ENCODE assay signal across 8 cellular contexts in the genomic region with DNA sequence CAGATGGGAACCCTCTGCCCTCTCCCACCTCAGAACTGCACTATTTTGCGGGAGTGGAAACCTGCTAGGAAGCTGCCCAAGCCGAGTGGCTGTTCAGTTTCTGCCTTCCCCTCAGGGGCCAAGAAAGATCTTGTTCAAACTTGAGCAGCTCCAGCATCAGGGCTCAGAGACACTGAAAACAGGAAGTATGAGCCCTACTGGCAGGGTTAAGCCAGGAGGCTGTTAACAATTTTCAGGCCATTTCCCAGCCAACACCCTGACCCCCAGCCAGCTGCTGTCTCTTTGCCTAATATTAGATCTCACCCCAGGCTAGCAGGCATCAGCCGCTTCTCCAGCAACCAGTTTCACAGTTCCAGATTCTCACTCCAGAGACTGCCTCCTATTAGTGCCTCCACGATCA. TPM values are rescaled to one million over a fixed set of nuclear protein-coding genes. Genes with fewer than 3 reads are reported as not detected.
A peak's percentile ranks its signal among the peaks of the same experiment; 100 is the strongest.
DNase-seq lines count a peak whose midpoint lies in the region; ATAC-seq and TF ChIP-seq lines count a peak whose summit lies in the region.

No MANE protein-coding gene starts in this region.

- peaks cover 15% of the 10 kb centered on the region for H3K4me1 Mint-ChIP-seq in endothelial cell (ENCODE audit: unreplicated experiment)
- H3K4me1 Mint-ChIP-seq in effector memory CD8-positive, alpha-beta T cell (ENCODE audit: low read depth in 2 of 2) = peaks cover 19 to 22% of the 10 kb centered on the region in 2 donors

- H3K9me3 ChIP-seq in neutrophil = no peaks in the 10 kb centered on the region

- no peaks in the 10 kb centered on the region for H3K9me3 Mint-ChIP-seq in endothelial cell (ENCODE audit: unreplicated experiment)
- no peaks in the 10 kb centered on the region for H3K9me3 Mint-ChIP-seq in effector memory CD8-positive, alpha-beta T cell

- TF ChIP-seq CTCF in endothelial cell (IDR thresholded peaks at IDR 0.05; ENCODE audit: unreplicated experiment) = no peak
- TF ChIP-seq CTCF in neutrophil (IDR thresholded peaks at IDR 0.05) = no peak

- ATAC-seq in HG02763 (IDR thresholded peaks at IDR 0.05; ENCODE audit: unreplicated experiment) (no peak), HG03457 (IDR thresholded peaks at IDR 0.05; ENCODE audit: unreplicated experiment) (no peak)
- no peak for ATAC-seq in effector memory CD8-positive, alpha-beta T cell (replicated peaks)

- H3K36me3 Mint-ChIP-seq in endothelial cell (ENCODE audit: low read depth, unreplicated experiment) = peaks cover 13% of the 10 kb centered on the region
- peaks cover 11% of the 10 kb centered on the region for H3K36me3 Mint-ChIP-seq in effector memory CD8-positive, alpha-beta T cell (ENCODE audit: insufficient read depth)

- peak overlapping the region; percentile 41 for H3K27ac Mint-ChIP-seq in endothelial cell (ENCODE audit: unreplicated experiment)
- H3K27ac Mint-ChIP-seq in effector memory CD8-positive, alpha-beta T cell = no peak overlapping the region

- H3K4me3 ChIP-seq in neutrophil (ENCODE audit: low read depth in 1 of 2, low read length in 1 of 2) = no peak overlapping the region

- H3K4me3 Mint-ChIP-seq in endothelial cell (ENCODE audit: unreplicated experiment) = no peak overlapping the region
- no peak overlapping the region for H3K4me3 Mint-ChIP-seq in effector memory CD8-positive, alpha-beta T cell

- peaks cover 7% of the 10 kb centered on the region for H3K36me3 ChIP-seq in neutrophil

- H3K4me1 ChIP-seq in neutrophil (ENCODE audit: control insufficient read depth in 1 of 2, insufficient read depth in 1 of 2, low read depth in 1 of 2, low read length in 1 of 2) = peaks cover 61 to 64% of the 10 kb centered on the region in 2 experiments

- peaks cover 5% of the 10 kb centered on the region for H3K27me3 Mint-ChIP-seq in endothelial cell (ENCODE audit: unreplicated experiment)
- peaks cover 0 to 22% of the 10 kb centered on the region in 2 donors for H3K27me3 Mint-ChIP-seq in effector memory CD8-positive, alpha-beta T cell

- peak overlapping the region; percentile 80 for H3K27ac ChIP-seq in neutrophil

- no peaks in the 10 kb centered on the region for H3K27me3 ChIP-seq in neutrophil

- DNase-seq in GM03348 (ENCODE audit: low spot score) = peak; percentile 70
- peak; percentile 38 for DNase-seq in NAMALWA (ENCODE audit: low spot score)
- no peak for DNase-seq in endothelial cell (ENCODE audit: low spot score)
- DNase-seq in cerebellar nuclear complex (lab: John Stamatoyannopoulos, UW) = no peak
- DNase-seq in effector memory CD8-positive, alpha-beta T cell = no peak

RNA-seq across cellular contexts. Expression of a gene that starts 9.2 kb away (rescaled TPM):
- total RNA-seq in endothelial cell (ENCODE audit: unreplicated experiment) = 19.5 TPM

RNA-seq across cellular contexts. Expression of a gene that starts 45.7 kb away (rescaled TPM):
- 27.7 TPM for total RNA-seq in endothelial cell (ENCODE audit: unreplicated experiment)

Comparison
In these comparisons a context has a peak if more than half of its experiments do, and no peak if none do; other contexts are left out.
1. DNase-seq: peak in GM03348 (single experiment) and NAMALWA (single experiment); none in endothelial cell (single experiment), cerebellar nuclear complex (0 of 2) and effector memory CD8-positive, alpha-beta T cell (0 of 3).